In the genomic region with DNA sequence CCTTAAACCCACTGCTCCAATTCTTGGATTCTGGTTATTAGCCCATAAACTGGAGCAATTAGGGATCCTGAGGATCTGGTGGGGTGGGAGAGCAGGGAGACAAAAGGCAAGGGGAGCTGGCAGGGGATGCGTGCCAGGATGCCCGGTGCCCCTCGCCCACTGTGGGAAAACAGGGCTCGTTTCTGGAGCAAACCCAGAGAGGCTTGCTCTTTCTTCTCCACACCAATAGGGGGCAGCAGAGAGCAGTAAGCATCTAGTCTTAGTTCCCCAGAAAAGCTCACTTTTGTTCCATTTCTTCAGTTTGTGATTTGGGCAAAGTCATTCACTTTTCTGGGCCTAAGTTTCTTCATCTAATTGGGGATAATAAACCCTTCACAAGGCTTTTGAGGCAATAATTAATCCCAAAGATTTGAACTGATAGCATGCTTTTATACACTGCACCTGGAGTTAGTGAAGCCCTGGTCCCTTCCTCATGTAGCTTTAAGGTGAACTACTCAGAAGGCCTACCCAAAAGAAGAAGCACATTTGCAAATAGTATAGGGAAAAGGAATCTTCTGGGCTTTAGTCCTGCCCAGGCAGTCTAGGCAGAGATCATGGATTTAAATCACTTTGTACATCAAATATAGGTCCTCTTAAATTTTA, we compare ENCODE assay signal across 9 cellular contexts.
DNase-seq lines count a peak whose midpoint lies in the region; ATAC-seq and TF ChIP-seq lines count a peak whose summit lies in the region.
"Had no signal": no experiment of that assay in that cellular context is flagged by ENCODE, and none has a peak within 500 bp of the region (broad histone marks: within the 10 kb centered on the region; RNA-seq: fewer than 3 reads in every experiment).

No MANE protein-coding gene starts in this region.

- intact Hi-C loops in Panc1 (cut with micrococcal nuclease; ENCODE audit: unreplicated experiment): no loop called here
- intact Hi-C loops in mammary epithelial cell (cut with micrococcal nuclease): loop anchor here (1.0 to 5.0 kb wide), 3 partner anchors 102 to 518 kb away; no protein-coding TSS in a partner anchor

- H3K4me3 ChIP-seq in Panc1 (ENCODE audit: low read depth in 2 of 2, low read length in 2 of 2) (no peak overlapping the region), mammary epithelial cell (replicated peaks in 1 of 3; ENCODE audit: insufficient read depth in 1 of 3, low read depth in 2 of 3, low read length in 3 of 3) (no peak overlapping the region)

- H3K36me3 ChIP-seq in Panc1 (ENCODE audit: control insufficient read depth, insufficient read depth, low read length) (no peaks in the 10 kb centered on the region), mammary epithelial cell (ENCODE audit: insufficient read depth, low read length) (no peaks in the 10 kb centered on the region)

- DNase-seq in NCI-H524 (lab: John Stamatoyannopoulos, UW) (peak; percentile 6 to 33), NCI-H524 treated with DMSO at 0.1 percent for 48 hours (lab: John Stamatoyannopoulos, UW) (no peak), Panc1 (ENCODE audit: low read depth, low spot score) (peak; percentile 45), mammary epithelial cell (peak; percentile 4)
- DNase-seq in stimulated activated effector memory CD8-positive, alpha-beta T cell treated with anti-CD3 and anti-CD28 coated beads, Interleukin-12 subunit alpha, Interleukin-12 subunit beta, amount 100 ng/mL, for 72 hours (ENCODE audit: low spot score in 2 of 2): peak; percentile 26 to 55

- H3K9me3 ChIP-seq in Panc1 (ENCODE audit: control insufficient read depth, insufficient read depth, low read depth, low read length) (no peaks in the 10 kb centered on the region), mammary epithelial cell (replicated peaks; ENCODE audit: insufficient read depth, low read length) (no peaks in the 10 kb centered on the region)

- H3K27me3 ChIP-seq in Panc1 (ENCODE audit: control insufficient read depth, insufficient read depth, low read length): no peaks in the 10 kb centered on the region
- no peaks in the 10 kb centered on the region for H3K27me3 ChIP-seq in mammary epithelial cell (ENCODE audit: insufficient read depth, low read length)
- H3K27me3 ChIP-seq in layer of hippocampus (ENCODE audit: control insufficient read depth, insufficient read depth, low read length): no peaks in the 10 kb centered on the region

- no peaks in the 10 kb centered on the region for H3K36me3 Mint-ChIP-seq in stimulated activated effector memory CD8-positive, alpha-beta T cell treated with anti-CD3 and anti-CD28 coated beads, Interleukin-12 subunit alpha, Interleukin-12 subunit beta, amount 100 ng/mL, for 72 hours
- H3K36me3 Mint-ChIP-seq: activated naive CD4-positive, alpha-beta T cell treated with anti-CD3 and anti-CD28 coated beads, Interleukin-2, amount 50 U/mL, for 72 hours had no signal

- H3K27ac ChIP-seq in Panc1 (ENCODE audit: low read length) (no peak overlapping the region), mammary epithelial cell (ENCODE audit: insufficient read depth, low read depth, low read length) (no peak overlapping the region), layer of hippocampus (ENCODE audit: low read depth, low read length) (peak overlapping the region; percentile 94)

- peaks cover 13% of the 10 kb centered on the region for H3K4me1 Mint-ChIP-seq in stimulated activated effector memory CD8-positive, alpha-beta T cell treated with anti-CD3 and anti-CD28 coated beads, Interleukin-12 subunit alpha, Interleukin-12 subunit beta, amount 100 ng/mL, for 72 hours

- H3K9ac ChIP-seq in mammary epithelial cell (ENCODE audit: insufficient read depth, low read length): no peak overlapping the region

- H3K4me3 Mint-ChIP-seq in stimulated activated effector memory CD8-positive, alpha-beta T cell treated with anti-CD3 and anti-CD28 coated beads, Interleukin-12 subunit alpha, Interleukin-12 subunit beta, amount 100 ng/mL, for 72 hours: no peak overlapping the region

- dilution Hi-C loops in mammary epithelial cell (cut with HindIII; ENCODE audit: low sequenced_read_pairs): no loop called here

- H3K4me2 ChIP-seq in mammary epithelial cell (ENCODE audit: insufficient read depth, low read depth, low read length): no peak overlapping the region

- H3K27ac Mint-ChIP-seq in stimulated activated effector memory CD8-positive, alpha-beta T cell treated with anti-CD3 and anti-CD28 coated beads, Interleukin-12 subunit alpha, Interleukin-12 subunit beta, amount 100 ng/mL, for 72 hours: no peak overlapping the region
- H3K27ac Mint-ChIP-seq: activated naive CD4-positive, alpha-beta T cell treated with anti-CD3 and anti-CD28 coated beads, Interleukin-2, amount 50 U/mL, for 72 hours had no signal

- CTCF ChIA-PET in Panc1 (lab: Charles Lee) (interaction anchor here (0.7 to 0.9 kb wide), 2 partner anchors 21 to 511 kb away, joined by 3 read pairs; no protein-coding TSS in a partner anchor), mammary epithelial cell (lab: Charles Lee; ENCODE audit: low non-redundant PET) (interaction anchor here (0.6 kb wide), 1 partner anchor 16 kb away, joined by 3 read pairs; no protein-coding TSS in a partner anchor)

- in situ Hi-C loops in Panc1 (cut with HindIII; ENCODE audit: low pct_unique_long_range_greater_than_20kb, low sequenced_read_pairs): no loop called here
- in situ Hi-C loops in mammary epithelial cell (cut with MboI; ENCODE audit: low sequenced_read_pairs in 2 of 2): no loop called here

- no TSS peak for BruUV-seq in Panc1 (replicated peaks; lab: Mats Ljungman, UMichigan)
- no TSS peak for BruUV-seq in mammary epithelial cell (replicated peaks; lab: Mats Ljungman, UMichigan)

- no peaks in the 10 kb centered on the region for H3K79me2 ChIP-seq in mammary epithelial cell (ENCODE audit: insufficient read depth, low read length)

- H4K20me1 ChIP-seq in mammary epithelial cell (ENCODE audit: insufficient read depth, low read length): no peaks in the 10 kb centered on the region

- H3K9me3 Mint-ChIP-seq in stimulated activated effector memory CD8-positive, alpha-beta T cell treated with anti-CD3 and anti-CD28 coated beads, Interleukin-12 subunit alpha, Interleukin-12 subunit beta, amount 100 ng/mL, for 72 hours: no peaks in the 10 kb centered on the region
- H3K9me3 Mint-ChIP-seq: activated naive CD4-positive, alpha-beta T cell treated with anti-CD3 and anti-CD28 coated beads, Interleukin-2, amount 50 U/mL, for 72 hours had no signal

- H3K4me1 ChIP-seq in Panc1 (ENCODE audit: control insufficient read depth, insufficient read depth, low read length): no peaks in the 10 kb centered on the region
- no peaks in the 10 kb centered on the region for H3K4me1 ChIP-seq in mammary epithelial cell (ENCODE audit: insufficient read depth, low read length)

- POLR2A ChIA-PET in Panc1 (lab: Charles Lee): no interaction called here

- peak; percentile 91 for TF ChIP-seq CTCF in Panc1 (IDR thresholded peaks at IDR 0.05)
- TF ChIP-seq CTCF in mammary epithelial cell (conservative IDR thresholded peaks at IDR 0.05 in 1 of 2, IDR thresholded peaks at IDR 0.05 in 1 of 2; ENCODE audit: extremely low read depth in 1 of 2, insufficient read depth in 1 of 2, low read depth in 1 of 2, low read length in 2 of 2): peak; percentile 91 to 92

- H2AFZ ChIP-seq in mammary epithelial cell (ENCODE audit: low read depth, low read length): no peak overlapping the region

- WGBS in mammary epithelial cell (ENCODE audit: low coverage, missing lambda C conversion rate): 3% methylated on average over 4 of the region's 4 CpGs

- ATAC-seq in HG03354 (IDR thresholded peaks at IDR 0.05; ENCODE audit: poor library complexity, severe bottlenecking, unreplicated experiment): peak; percentile 64
- ATAC-seq in Panc1: peak; percentile 61; the same call in 1 of the 2 replicates
- peak; percentile 28 for ATAC-seq in stimulated activated effector memory CD8-positive, alpha-beta T cell treated with anti-CD3 and anti-CD28 coated beads, Interleukin-12 subunit alpha, Interleukin-12 subunit beta, amount 100 ng/mL, for 72 hours
- no peak for ATAC-seq in HG02763 (IDR thresholded peaks at IDR 0.05; ENCODE audit: unreplicated experiment)
- ATAC-seq: activated naive CD4-positive, alpha-beta T cell treated with anti-CD3 and anti-CD28 coated beads, Interleukin-2, amount 50 U/mL, for 72 hours had no signal
